ENCODE assay signal across 27 cellular contexts in genomic region chr10:111018021-111018420, GRCh38. TPM values are rescaled to one million over a fixed set of nuclear protein-coding genes. Genes with fewer than 3 reads are reported as not detected.
DNase-seq lines count a peak whose midpoint lies in the region; ATAC-seq, FAIRE-seq and TF ChIP-seq lines count a peak whose summit lies in the region.
"Had no signal": no experiment of that assay in that cellular context is flagged by ENCODE, and none has a peak within 500 bp of the region (broad histone marks: within the 10 kb centered on the region; RNA-seq: fewer than 3 reads in every experiment).

No MANE protein-coding gene starts in this region.

- peaks cover 43% of the 10 kb centered on the region; the same call in 1 of the 2 replicates for H3K36me3 ChIP-seq in GM23248 (ENCODE audit: low read depth)
- peaks cover 1% of the 10 kb centered on the region for H3K36me3 ChIP-seq in astrocyte (ENCODE audit: insufficient read depth, low read length)

- H3K9me3 Mint-ChIP-seq in astrocyte (ENCODE audit: unreplicated experiment) (no peaks in the 10 kb centered on the region), osteocyte (ENCODE audit: unreplicated experiment) (peaks cover 1% of the 10 kb centered on the region), CD14-positive monocyte (peaks cover 0 to 10% (median 3%) of the 10 kb centered on the region in 7 donors)

- no peaks in the 10 kb centered on the region for H3K4me1 ChIP-seq in GM23248 (ENCODE audit: insufficient read depth)
- no peaks in the 10 kb centered on the region for H3K4me1 ChIP-seq in astrocyte (ENCODE audit: insufficient read depth, low read length)
- H3K4me1 ChIP-seq: psoas muscle, upper lobe of right lung had no signal

- peak; percentile 13 for FAIRE-seq in astrocyte (lab: Jason Lieb, UNC)

- H3K27me3 Mint-ChIP-seq in astrocyte (ENCODE audit: low read depth, unreplicated experiment), result no peaks in the 10 kb centered on the region
- H3K27me3 Mint-ChIP-seq in osteocyte (ENCODE audit: unreplicated experiment), result no peaks in the 10 kb centered on the region
- H3K27me3 Mint-ChIP-seq in CD14-positive monocyte (ENCODE audit: low read depth in 3 of 3), result no peaks in the 10 kb centered on the region
- H3K27me3 Mint-ChIP-seq: activated CD4-positive, alpha-beta T cell treated with anti-CD3 and anti-CD28 coated beads, Interleukin-2, amount 10 ng/mL, durations not matched to agents 24 days and 14 days had no signal

- intact Hi-C loops in CD14-positive monocyte (cut with micrococcal nuclease), result no loop called here

- H3K4me1 Mint-ChIP-seq in astrocyte (ENCODE audit: low read depth, unreplicated experiment), result no peaks in the 10 kb centered on the region
- H3K4me1 Mint-ChIP-seq in osteocyte (ENCODE audit: unreplicated experiment), result no peaks in the 10 kb centered on the region
- peaks cover 24% of the 10 kb centered on the region for H3K4me1 Mint-ChIP-seq in CD14-positive monocyte

- no peak for ATAC-seq in GM21825 (IDR thresholded peaks at IDR 0.05; ENCODE audit: unreplicated experiment)
- ATAC-seq: CD8-positive, alpha-beta T cell; heart left ventricle; psoas muscle; Right ventricle myocardium inferior; upper lobe of right lung had no signal

- H3K9me3 ChIP-seq in GM23248 (ENCODE audit: low read depth) (no peaks in the 10 kb centered on the region), astrocyte (ENCODE audit: insufficient read depth, low read depth, low read length) (no peaks in the 10 kb centered on the region)
- H3K9me3 ChIP-seq: psoas muscle, upper lobe of right lung had no signal

- H3K27me3 ChIP-seq in GM23248 (replicated peaks; ENCODE audit: insufficient read depth) (no peaks in the 10 kb centered on the region), astrocyte (ENCODE audit: insufficient read depth, low read length) (no peaks in the 10 kb centered on the region)
- H3K27me3 ChIP-seq: heart left ventricle, upper lobe of right lung had no signal

- H2AFZ ChIP-seq in GM23248 (no peak overlapping the region), astrocyte (ENCODE audit: low read depth, low read length) (no peak overlapping the region)

- peaks cover 5% of the 10 kb centered on the region for H3K36me3 Mint-ChIP-seq in astrocyte (ENCODE audit: low read depth, unreplicated experiment)
- H3K36me3 Mint-ChIP-seq in osteocyte (ENCODE audit: unreplicated experiment), result peaks cover 56% of the 10 kb centered on the region
- peaks cover 46 to 58% of the 10 kb centered on the region in 2 donors for H3K36me3 Mint-ChIP-seq in CD14-positive monocyte

- H3K4me3 ChIP-seq in GM23248 (no peak overlapping the region), LNCaP clone FGC (ENCODE audit: low read depth, low read length) (no peak overlapping the region), astrocyte (ENCODE audit: insufficient read depth, low read depth, low read length) (no peak overlapping the region)
- H3K4me3 ChIP-seq: heart left ventricle, psoas muscle, upper lobe of right lung had no signal

- H3K4me3 Mint-ChIP-seq in astrocyte (ENCODE audit: unreplicated experiment) (no peak overlapping the region), osteocyte (ENCODE audit: unreplicated experiment) (no peak overlapping the region), CD14-positive monocyte (no peak overlapping the region)
- H3K4me3 Mint-ChIP-seq: activated CD4-positive, alpha-beta T cell treated with anti-CD3 and anti-CD28 coated beads, Interleukin-2, amount 10 ng/mL, durations not matched to agents 24 days and 14 days; activated naive CD4-positive, alpha-beta T cell treated with anti-CD3 and anti-CD28 coated beads for 36 hours; CD8-positive, alpha-beta T cell; T-helper 2 cell treated with Interferon-gamma antibody and Interleukin-4, amounts not matched to agents 5 μg/mL and 100 μg/mL, for 36 hours had no signal

- H3K4me2 ChIP-seq in GM23248 (ENCODE audit: unreplicated experiment) (no peak overlapping the region), astrocyte (ENCODE audit: low read length) (no peak overlapping the region)

- H3K27ac ChIP-seq in GM23248, result no peak overlapping the region
- no peak overlapping the region for H3K27ac ChIP-seq in astrocyte (ENCODE audit: low read depth, low read length)
- H3K27ac ChIP-seq: heart left ventricle, psoas muscle, upper lobe of right lung, VCaP had no signal

- no peaks in the 10 kb centered on the region for H3K9me2 ChIP-seq in GM23248 (ENCODE audit: insufficient read depth)

- TF ChIP-seq CTCF in LNCaP clone FGC (IDR thresholded peaks at IDR 0.05; ENCODE audit: control insufficient read depth, extremely low read depth, insufficient read depth) (no peak), astrocyte (IDR thresholded peaks at IDR 0.05; ENCODE audit: insufficient read depth, low read depth, low read length) (no peak), osteocyte (IDR thresholded peaks at IDR 0.05) (no peak), CD14-positive monocyte (IDR thresholded peaks at IDR 0.05) (no peak)

- H3K27ac Mint-ChIP-seq in astrocyte (ENCODE audit: unreplicated experiment) (no peak overlapping the region), osteocyte (ENCODE audit: unreplicated experiment) (no peak overlapping the region), CD14-positive monocyte (peak overlapping the region in 1 of 7 donors; percentile 1)
- H3K27ac Mint-ChIP-seq: activated CD4-positive, alpha-beta T cell treated with anti-CD3 and anti-CD28 coated beads, Interleukin-2, amount 10 ng/mL, durations not matched to agents 24 days and 14 days; activated naive CD4-positive, alpha-beta T cell treated with anti-CD3 and anti-CD28 coated beads for 36 hours; CD8-positive, alpha-beta T cell; T-helper 2 cell treated with Interferon-gamma antibody and Interleukin-4, amounts not matched to agents 5 μg/mL and 100 μg/mL, for 36 hours had no signal

- H3K79me2 ChIP-seq in GM23248 (ENCODE audit: insufficient read depth) (no peaks in the 10 kb centered on the region), astrocyte (ENCODE audit: insufficient read depth, low read length) (no peaks in the 10 kb centered on the region)

- in situ Hi-C loops in GM23248 (cut with MboI), result no loop called here

- no peak overlapping the region for H3K9ac ChIP-seq in GM23248
- no peak overlapping the region for H3K9ac ChIP-seq in astrocyte (ENCODE audit: low read length)

- H3F3A ChIP-seq in GM23248 (ENCODE audit: insufficient read depth), result no peaks in the 10 kb centered on the region

- no peaks in the 10 kb centered on the region for H4K20me1 ChIP-seq in GM23248 (ENCODE audit: insufficient read depth)
- no peaks in the 10 kb centered on the region for H4K20me1 ChIP-seq in astrocyte (ENCODE audit: insufficient read depth, low read length)

- DNase-seq in GM23248, result peak; percentile 33
- DNase-seq in LNCaP clone FGC (ENCODE audit: low read depth), result peak; percentile 10
- peak; percentile 45 for DNase-seq in astrocyte (ENCODE audit: low read depth)
- peak; percentile 3 for DNase-seq in kidney tubule cell (ENCODE audit: low spot score)
- no peak for DNase-seq in osteocyte (ENCODE audit: extremely low spot score, unreplicated experiment)
- DNase-seq in CD14-positive monocyte (ENCODE audit: low spot score), result no peak
- no peak for DNase-seq in NCI-H1105 treated with DMSO at 0.1 percent for 48 hours (lab: John Stamatoyannopoulos, UW)
- DNase-seq: activated CD4-positive, alpha-beta T cell treated with anti-CD3 and anti-CD28 coated beads, Interleukin-2, amount 10 ng/mL, durations not matched to agents 24 days and 14 days; activated naive CD4-positive, alpha-beta T cell treated with anti-CD3 and anti-CD28 coated beads for 36 hours; activated T-cell treated with anti-CD3 and anti-CD28 coated beads, Interleukin-2, amount 50 U/mL, for 48 hours; amygdala; caudate nucleus; CD8-positive, alpha-beta T cell; H7; heart left ventricle; MM.1S; NCI-H146; NCI-H748 treated with DMSO at 0.1 percent for 48 hours; OCI-M1; psoas muscle; stimulated activated CD4-positive, alpha-beta T cell treated with anti-CD3 and anti-CD28 coated beads, Interleukin-1b, Interleukin-23, amount 100 ng/mL, for 48 hours; upper lobe of right lung had no signal

RNA-seq across cellular contexts. Expression of gene ADRA2A, which starts 58.8 kb away (rescaled TPM):
- total RNA-seq in GM23248 (2014; rRNA removed; shearing (Covaris generic)), result 74.8 and 77.1 TPM in 2 replicates
- polyA plus RNA-seq in GM23248 (2016; fragmentation: Nextera tagmentation; extraction: Ambion mirVana), result 18.9 and 20.2 TPM in 2 replicates
- total RNA-seq in astrocyte, result 1.2 and 1.5 TPM in 2 replicates
- total RNA-seq in osteocyte, result not detected in 2 replicates
- polyA plus RNA-seq in CD14-positive monocyte, result not detected
- total RNA-seq: activated CD4-positive, alpha-beta T cell treated with anti-CD3 and anti-CD28 coated beads, Interleukin-2, amount 10 ng/mL, durations not matched to agents 24 days and 14 days; activated naive CD4-positive, alpha-beta T cell treated with anti-CD3 and anti-CD28 coated beads for 36 hours; CD8-positive, alpha-beta T cell; dermis microvascular lymphatic vessel endothelial cell had no signal

Comparison
In these comparisons a context has a peak if more than half of its experiments do, and no peak if none do; other contexts are left out.
1. DNase-seq: peak in GM23248 (single experiment), LNCaP clone FGC (single experiment), astrocyte (single experiment) and kidney tubule cell (single experiment); none in osteocyte (single experiment), CD14-positive monocyte (single experiment) and NCI-H1105 treated with DMSO at 0.1 percent for 48 hours (single experiment).
2. RNA of gene ADRA2A, which starts 58.8 kb away (total RNA-seq): 74.8 to 77.1 TPM in GM23248; 1.2 to 1.5 TPM in astrocyte and not detected in osteocyte; every median in the first group is over 10 times any median in the second.